Comparison of ENCODE assay signal across 22 cellular contexts in the genomic region with DNA sequence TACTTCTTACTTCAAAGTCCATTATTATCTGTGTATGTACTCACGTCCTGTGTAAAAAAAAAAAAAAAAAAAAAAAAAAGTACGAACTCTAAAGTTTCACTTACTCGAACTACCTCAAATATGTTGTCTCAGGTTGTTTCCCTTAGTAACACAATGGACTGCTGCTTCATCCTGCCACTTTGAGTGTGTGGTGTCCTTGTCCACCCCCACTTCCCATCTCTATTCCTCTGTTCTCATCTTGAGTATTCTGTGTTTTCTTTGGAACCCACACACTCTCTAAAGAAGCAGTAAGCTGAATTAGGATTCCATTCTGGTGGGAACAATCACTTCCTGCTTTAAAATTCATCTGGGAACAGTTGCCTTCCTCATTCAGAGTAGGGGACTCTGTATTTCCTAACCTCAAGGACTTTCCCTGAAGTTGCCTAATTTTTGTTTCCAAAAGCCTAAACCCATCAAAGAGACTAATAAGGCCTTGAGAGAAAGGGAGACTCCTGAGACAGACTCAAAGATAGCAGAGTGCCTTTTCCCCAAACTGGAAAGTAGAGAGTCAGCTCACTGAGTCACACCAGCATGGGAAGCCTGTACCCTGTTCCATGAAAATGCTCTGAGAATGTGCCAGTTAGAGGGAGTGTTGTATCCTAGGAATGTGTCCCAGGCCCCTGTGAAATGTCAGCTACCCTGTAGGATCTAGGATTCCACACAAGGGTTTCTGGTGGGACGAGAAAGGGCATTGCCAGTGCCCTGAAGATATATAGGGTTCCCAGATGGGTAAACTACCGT.
DNase-seq lines count a peak whose midpoint lies in the region; ATAC-seq and TF ChIP-seq lines count a peak whose summit lies in the region.
"Had no signal": no experiment of that assay in that cellular context is flagged by ENCODE, and none has a peak within 500 bp of the region (broad histone marks: within the 10 kb centered on the region; RNA-seq: fewer than 3 reads in every experiment).

No MANE protein-coding gene starts in this region.

- intact Hi-C loops in natural killer cell (cut with micrococcal nuclease): no loop called here

- peaks cover 9% of the 10 kb centered on the region for H3K27me3 Mint-ChIP-seq in HFFc6 (ENCODE audit: insufficient read depth)
- H3K27me3 Mint-ChIP-seq in natural killer cell (ENCODE audit: low read depth in 2 of 2): peaks cover 4 to 7% of the 10 kb centered on the region in 2 donors
- H3K27me3 Mint-ChIP-seq: T-helper 17 cell, type B pancreatic cell had no signal

- H3K36me3 Mint-ChIP-seq in HFFc6 (ENCODE audit: low read depth) (no peaks in the 10 kb centered on the region), natural killer cell (no peaks in the 10 kb centered on the region)
- H3K36me3 Mint-ChIP-seq: type B pancreatic cell had no signal

- no peak for DNase-seq in HFFc6
- peak; percentile 37 for DNase-seq in astrocyte of the hippocampus (ENCODE audit: low read depth, low spot score)
- DNase-seq in hepatic stellate cell (ENCODE audit: low spot score): peak; percentile 23
- DNase-seq in renal cortical epithelial cell (ENCODE audit: low read depth): peak; percentile 9
- DNase-seq in natural killer cell: no peak
- DNase-seq in glomerular visceral epithelial cell (ENCODE audit: extremely low spot score): no peak
- DNase-seq in inferior parietal cortex (ENCODE audit: extremely low spot score): no peak
- DNase-seq in C1 segment of cervical spinal cord (lab: John Stamatoyannopoulos, UW): no peak
- DNase-seq: activated CD4-positive, alpha-beta T cell treated with anti-CD3 and anti-CD28 coated beads, Interleukin-2, amount 50 U/mL, for 4 hours; activated naive CD4-positive, alpha-beta T cell; activated T-cell treated with anti-CD3 and anti-CD28 coated beads for 4 hours; anterior cingulate cortex; BE2C; Caco-2; colonic mucosa; foreskin keratinocyte; left colon; NCI-H748 treated with DMSO at 0.1 percent for 48 hours; T-helper 17 cell had no signal

- H3K27ac Mint-ChIP-seq in HFFc6: no peak overlapping the region; the same call in 1 of the 2 replicates
- H3K27ac Mint-ChIP-seq in natural killer cell: no peak overlapping the region
- H3K27ac Mint-ChIP-seq: GM23338; stimulated activated naive CD8-positive, alpha-beta T cell treated with anti-CD3 and anti-CD28 coated beads, Interleukin-15, Interleukin-2, amounts not matched to agents 100 ng/mL and 50 ng/mL, for 24 hours; T-helper 17 cell; type B pancreatic cell had no signal

- no peaks in the 10 kb centered on the region for H3K9me3 Mint-ChIP-seq in HFFc6
- no peaks in the 10 kb centered on the region for H3K9me3 Mint-ChIP-seq in natural killer cell
- H3K9me3 Mint-ChIP-seq: GM23338; stimulated activated naive CD8-positive, alpha-beta T cell treated with anti-CD3 and anti-CD28 coated beads, Interleukin-15, Interleukin-2, amounts not matched to agents 100 ng/mL and 50 ng/mL, for 24 hours had no signal

- H3K4me1 Mint-ChIP-seq in HFFc6 (ENCODE audit: low read depth) (peaks cover 12% of the 10 kb centered on the region), natural killer cell (no peaks in the 10 kb centered on the region)

- no peak for TF ChIP-seq CTCF in HFFc6 (IDR thresholded peaks at IDR 0.05)
- TF ChIP-seq CTCF in natural killer cell (IDR thresholded peaks at IDR 0.05): no peak

- no peak for ATAC-seq in natural killer cell
- ATAC-seq: foreskin keratinocyte, GM23338, left colon, T-helper 17 cell had no signal

- H3K4me3 Mint-ChIP-seq in HFFc6 (peak overlapping the region; percentile 42; the same call in 1 of the 2 replicates), natural killer cell (no peak overlapping the region)
- H3K4me3 Mint-ChIP-seq: GM23338; stimulated activated naive CD8-positive, alpha-beta T cell treated with anti-CD3 and anti-CD28 coated beads, Interleukin-15, Interleukin-2, amounts not matched to agents 100 ng/mL and 50 ng/mL, for 24 hours; T-helper 17 cell; type B pancreatic cell had no signal

Comparison
In these comparisons a context has a peak if more than half of its experiments do, and no peak if none do; other contexts are left out.
1. DNase-seq: peak in astrocyte of the hippocampus (single experiment), hepatic stellate cell (single experiment) and renal cortical epithelial cell (single experiment); none in HFFc6 (single experiment), natural killer cell (single experiment), glomerular visceral epithelial cell (single experiment), inferior parietal cortex (single experiment) and C1 segment of cervical spinal cord (0 of 14).